26 cellular contexts compared by ENCODE assay signal in genomic region chr17:5846001-5846400, GRCh38.
DNase-seq lines count a peak whose midpoint lies in the region; ATAC-seq, FAIRE-seq and TF ChIP-seq lines count a peak whose summit lies in the region.
"Had no signal": no experiment of that assay in that cellular context is flagged by ENCODE, and none has a peak within 500 bp of the region (broad histone marks: within the 10 kb centered on the region; RNA-seq: fewer than 3 reads in every experiment).

No MANE protein-coding gene starts in this region.

- no peak overlapping the region for H3K4me3 ChIP-seq in A549
- H3K4me3 ChIP-seq in HCT116 (replicated peaks in 1 of 2; ENCODE audit: low read depth in 1 of 2, low read length in 2 of 2) = no peak overlapping the region
- no peak overlapping the region for H3K4me3 ChIP-seq in HepG2 (replicated peaks in 1 of 3; ENCODE audit: insufficient read depth in 1 of 3, low read depth in 2 of 3, low read length in 3 of 3)
- H3K4me3 ChIP-seq in Peyer's patch = no peak overlapping the region
- no peak overlapping the region for H3K4me3 ChIP-seq in right cardiac atrium (ENCODE audit: low read length)
- H3K4me3 ChIP-seq: MG63, PC-9, SK-N-MC had no signal

- CTCF ChIA-PET in A549 (lab: Yijun Ruan, JAX) (no interaction called here), HCT116 (lab: Charles Lee) (no interaction called here), HepG2 (lab: Yijun Ruan, JAX; ENCODE audit: low intra/inter-chr PET ratio, low total read pairs) (no interaction called here)

- RAD21 ChIA-PET in HCT116 (lab: Charles Lee; ENCODE audit: low non-redundant PET in 1 of 2, low total read pairs in 2 of 2, uncharacterized antibody in 2 of 2, unreplicated experiment in 2 of 2) = no interaction called here

- in situ Hi-C loops in HepG2 (cut with HindIII; ENCODE audit: extremely low pct_ligation_motif_present, low pct_unique_long_range_greater_than_20kb) = no loop called here

- no peak for DNase-seq in A549 (ENCODE audit: low read depth in 1 of 2, low spot score in 1 of 2)
- no peak for DNase-seq in HCT116 (ENCODE audit: low read depth, low spot score)
- DNase-seq in RCC 7860 (ENCODE audit: low spot score) = peak; percentile 22
- no peak for DNase-seq in HepG2 (ENCODE audit: low spot score)
- no peak for DNase-seq in urothelium cell line (ENCODE audit: low spot score)
- DNase-seq in Peyer's patch = no peak
- DNase-seq in right cardiac atrium = no peak
- DNase-seq: Caco-2; CD8-positive, alpha-beta T cell; DMS 273 treated with DMSO at 0.1 percent for 48 hours; DND-41; KG1; MG63; NCI-H1417; NCI-H1694; NCI-H2029 treated with DMSO at 0.1 percent for 48 hours; NCI-H2227 treated with DMSO at 0.1 percent for 48 hours; NCI-H524; NCI-H774; NK-92 treated with Interleukin-12 subunit alpha and Interleukin-12 subunit beta, amount 100 ng/mL, for 24 hours; PC-9; SHP77 treated with DMSO at 0.1 percent for 48 hours had no signal

- no peak for TF ChIP-seq EP300 in A549 (IDR thresholded peaks at IDR 0.05)
- no peak for TF ChIP-seq EP300 in HepG2 (IDR thresholded peaks at IDR 0.05; ENCODE audit: low read depth in 2 of 2, low read length in 2 of 2)
- TF ChIP-seq EP300 in HepG2 (CRISPR knock-in tag; IDR thresholded peaks at IDR 0.05; ENCODE audit: borderline replicate concordance) = no peak

- peak; percentile 32 for FAIRE-seq in A549 (lab: Jason Lieb, UNC)
- no peak for FAIRE-seq in RCC 7860 (lab: Jason Lieb, UNC)
- FAIRE-seq in HepG2 (lab: Jason Lieb, UNC) = no peak
- FAIRE-seq in urothelium cell line (lab: Jason Lieb, UNC) = no peak
- FAIRE-seq: GM12892, GM19239 had no signal

- ATAC-seq in A549 (no peak), HCT116 (no peak), HepG2 (no peak), right cardiac atrium (no peak)
- ATAC-seq: CD8-positive, alpha-beta T cell had no signal

- H3K27me3 ChIP-seq in HCT116 (ENCODE audit: insufficient read depth, low read length) = no peaks in the 10 kb centered on the region
- H3K27me3 ChIP-seq in HepG2 (ENCODE audit: control insufficient read depth in 1 of 2, insufficient read depth in 2 of 2, low read length in 2 of 2) = no peaks in the 10 kb centered on the region
- H3K27me3 ChIP-seq in Peyer's patch = no peaks in the 10 kb centered on the region
- H3K27me3 ChIP-seq in right cardiac atrium (ENCODE audit: control insufficient read depth, insufficient read depth) = no peaks in the 10 kb centered on the region
- H3K27me3 ChIP-seq: MG63 had no signal

- H3K79me2 ChIP-seq in HCT116 (ENCODE audit: insufficient read depth, low read length) (no peaks in the 10 kb centered on the region), HepG2 (ENCODE audit: insufficient read depth, low read length) (no peaks in the 10 kb centered on the region)

- H3K36me3 ChIP-seq in HCT116 (ENCODE audit: control insufficient read depth in 1 of 2, insufficient read depth in 2 of 2, low read length in 2 of 2) (no peaks in the 10 kb centered on the region), HepG2 (replicated peaks in 1 of 2; ENCODE audit: control insufficient read depth in 1 of 2, insufficient read depth in 2 of 2, low read length in 2 of 2) (no peaks in the 10 kb centered on the region), Peyer's patch (no peaks in the 10 kb centered on the region)
- H3K36me3 ChIP-seq: MG63 had no signal

- H3K4me1 ChIP-seq in A549 = no peaks in the 10 kb centered on the region
- no peaks in the 10 kb centered on the region for H3K4me1 ChIP-seq in HCT116 (ENCODE audit: control insufficient read depth in 1 of 2, insufficient read depth in 2 of 2, low read length in 2 of 2)
- H3K4me1 ChIP-seq in HepG2 (ENCODE audit: insufficient read depth, low read length) = no peaks in the 10 kb centered on the region
- no peaks in the 10 kb centered on the region for H3K4me1 ChIP-seq in Peyer's patch
- H3K4me1 ChIP-seq in right cardiac atrium (ENCODE audit: control insufficient read depth, insufficient read depth, low read length) = no peaks in the 10 kb centered on the region
- H3K4me1 ChIP-seq: Caco-2 had no signal

- BruUV-seq in HCT116 (replicated peaks; lab: Mats Ljungman, UMichigan) (no TSS peak), HepG2 (replicated peaks; lab: Mats Ljungman, UMichigan) (no TSS peak)

- H2AFZ ChIP-seq in HCT116 (ENCODE audit: low read depth, low read length, poor library complexity, severe bottlenecking) (no peak overlapping the region), HepG2 (ENCODE audit: low read length) (no peak overlapping the region)
- H2AFZ ChIP-seq: PC-9 had no signal

- WGBS in A549 (ENCODE audit: missing lambda C conversion rate) = 36% methylated on average over 5 of the region's 5 CpGs
- WGBS in HepG2 (ENCODE audit: low lambda C conversion rate) = 46% methylated on average over 5 of the region's 5 CpGs
- WGBS in right cardiac atrium = 93% methylated on average over 5 of the region's 5 CpGs

- no peak for TF ChIP-seq POLR2A in A549 (IDR thresholded peaks at IDR 0.05; ENCODE audit: low read length)
- TF ChIP-seq POLR2A in HCT116 (IDR thresholded peaks at IDR 0.05; ENCODE audit: borderline replicate concordance, extremely low read depth, insufficient read depth, insufficient read length) = no peak
- no peak for TF ChIP-seq POLR2A in HepG2 (IDR thresholded peaks at IDR 0.05; ENCODE audit: insufficient read depth in 1 of 2, low read depth in 2 of 2, low read length in 2 of 2)
- TF ChIP-seq POLR2A in Peyer's patch (IDR thresholded peaks at IDR 0.05) = no peak

- H3K27ac ChIP-seq in A549 (no peak overlapping the region), HCT116 (ENCODE audit: low read depth, low read length) (no peak overlapping the region), HepG2 (ENCODE audit: extremely low read length, insufficient read depth, low read length) (no peak overlapping the region), Peyer's patch (no peak overlapping the region), right cardiac atrium (ENCODE audit: low read length) (no peak overlapping the region)
- H3K27ac ChIP-seq: C4-2B, PC-9, SK-N-MC had no signal

- H4K20me1 ChIP-seq in HCT116 (ENCODE audit: insufficient read depth) = no peaks in the 10 kb centered on the region
- H4K20me1 ChIP-seq in HepG2 (ENCODE audit: insufficient read depth, low read length) = no peaks in the 10 kb centered on the region

- intact Hi-C loops in HCT116 (cut with micrococcal nuclease) (no loop called here), HepG2 (cut with micrococcal nuclease; ENCODE audit: unreplicated experiment) (no loop called here), right cardiac atrium (cut with DNase I) (no loop called here)

- TF ChIP-seq CTCF in A549 (IDR thresholded peaks at IDR 0.05) (no peak), HCT116 (IDR thresholded peaks at IDR 0.05 in 2 of 3, conservative IDR thresholded peaks at IDR 0.05 in 1 of 3; ENCODE audit: borderline replicate concordance in 1 of 3, insufficient read depth in 1 of 3, low read depth in 2 of 3, low read length in 2 of 3) (no peak), HepG2 (CRISPR knock-in tag; IDR thresholded peaks at IDR 0.05) (no peak), Peyer's patch (IDR thresholded peaks at IDR 0.05) (no peak)

- H3K9me3 ChIP-seq in A549 = no peaks in the 10 kb centered on the region
- no peaks in the 10 kb centered on the region for H3K9me3 ChIP-seq in HCT116 (ENCODE audit: control insufficient read depth in 1 of 2, insufficient read depth in 1 of 2, low read depth in 1 of 2, low read length in 2 of 2)
- H3K9me3 ChIP-seq in HepG2 (ENCODE audit: low read length) = no peaks in the 10 kb centered on the region
- H3K9me3 ChIP-seq in Peyer's patch = no peaks in the 10 kb centered on the region
- no peaks in the 10 kb centered on the region for H3K9me3 ChIP-seq in right cardiac atrium (ENCODE audit: control insufficient read depth, low read length)
- H3K9me3 ChIP-seq: Caco-2, MG63 had no signal

- H3K4me2 ChIP-seq in A549 (no peak overlapping the region), HCT116 (ENCODE audit: low read length) (no peak overlapping the region), HepG2 (ENCODE audit: low read depth, low read length) (no peak overlapping the region)
- H3K4me2 ChIP-seq: PC-9 had no signal

- POLR2A ChIA-PET in A549 (lab: Yijun Ruan, JAX) = no interaction called here
- POLR2A ChIA-PET in HCT116 (lab: Charles Lee) = no interaction called here
- POLR2A ChIA-PET in HepG2 (lab: Yijun Ruan, JAX) = no interaction called here

- no peaks in the 10 kb centered on the region for H3K9me2 ChIP-seq in HCT116 (ENCODE audit: insufficient read depth)

- H3K9ac ChIP-seq in HCT116 (ENCODE audit: low read length) (no peak overlapping the region), HepG2 (ENCODE audit: insufficient read depth, low read depth, low read length) (no peak overlapping the region)

- no peak for TF ChIP-seq RAD21 in A549 (conservative IDR thresholded peaks at IDR 0.05 in 1 of 2, IDR thresholded peaks at IDR 0.05 in 1 of 2)
- TF ChIP-seq RAD21 in HCT116 (IDR thresholded peaks at IDR 0.05; ENCODE audit: low read depth) = no peak
- no peak for TF ChIP-seq RAD21 in HepG2 (CRISPR knock-in tag; IDR thresholded peaks at IDR 0.05)

TF ChIP-seq in A549, 52 proteins besides CTCF, POLR2A, EP300 and RAD21 (continues in another document):
- TF ChIP-seq HOXB13 (CRISPR knock-in tag; IDR thresholded peaks at IDR 0.05; ENCODE audit: low read depth) = no peak
- TF ChIP-seq FOXS1 (CRISPR knock-in tag; IDR thresholded peaks at IDR 0.05) = no peak
- TF ChIP-seq CEBPB (IDR thresholded peaks at IDR 0.05) = peak; percentile 79 to 89; a peak in 3 of 4 replicates

TF ChIP-seq in HepG2, 621 proteins besides CTCF, POLR2A, EP300 and RAD21:
- TF ChIP-seq CEBPB (IDR thresholded peaks at IDR 0.05; ENCODE audit: borderline replicate concordance, low read depth, low read length) (peak; percentile 75), CEBPG (CRISPR knock-in tag; IDR thresholded peaks at IDR 0.05) (peak; percentile 32; the same call in 1 of the 2 replicates), FOXA3 (CRISPR knock-in tag; IDR thresholded peaks at IDR 0.05) (no peak), ZNF569 (CRISPR knock-in tag; IDR thresholded peaks at IDR 0.05; ENCODE audit: borderline replicate concordance) (no peak), MED1 (CRISPR knock-in tag; IDR thresholded peaks at IDR 0.05) (no peak)

Comparison
In these comparisons a context has a peak if more than half of its experiments do, and no peak if none do; other contexts are left out.
1. Of the 38 proteins assayed by ChIP-seq in both HepG2 and A549: peak only in HepG2: none; only in A549: none; in both: CEBPB; in neither: 37.